25 cellular contexts compared by ENCODE assay signal in the genomic region with DNA sequence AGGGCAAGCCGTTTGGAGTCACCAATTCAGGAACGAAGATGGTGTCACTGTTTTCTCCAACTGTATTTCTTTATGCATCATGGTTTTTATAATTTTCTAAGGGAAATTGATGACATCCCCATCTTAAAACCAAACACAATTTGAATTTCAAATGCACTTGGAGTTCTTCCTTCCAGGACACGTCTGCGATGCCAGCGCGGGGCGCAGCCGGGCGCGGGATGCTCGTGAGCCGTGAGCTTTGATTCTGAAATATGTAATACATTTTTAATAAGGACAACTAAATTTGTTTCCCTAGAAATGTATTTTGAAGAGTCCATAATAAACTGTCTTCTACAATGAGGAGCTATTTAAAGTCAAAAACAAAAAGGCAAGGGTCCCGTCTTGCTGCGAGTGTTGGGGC.
"Had no signal": no experiment of that assay in that cellular context is flagged by ENCODE, and none has a peak within 500 bp of the region (broad histone marks: within the 10 kb centered on the region; RNA-seq: fewer than 3 reads in every experiment).

No MANE protein-coding gene starts in this region.

- H2AFZ ChIP-seq: hepatocyte had no signal

- H3K36me3 ChIP-seq: heart right ventricle, left lung, left ventricle myocardium inferior, lower lobe of right lung had no signal

- H3K27me3 Mint-ChIP-seq: memory B cell had no signal

- H3K4me1 ChIP-seq: heart right ventricle, left lung, left ventricle myocardium inferior, lower lobe of right lung had no signal

- ATAC-seq: heart right ventricle, left cardiac atrium, left colon, left lobe of liver, left lung, left ventricle myocardium superior, mucosa of descending colon had no signal

- FAIRE-seq: islet of Langerhans, keratinocyte, kidney had no signal

- H3K9me3 Mint-ChIP-seq: immature natural killer cell, mesothelial cell of epicardium had no signal

- DNase-seq: heart right ventricle, hippocampal formation, hypothalamus, immature natural killer cell, islet precursor cell, kidney glomerular epithelial cell, left cardiac atrium, left colon, left ventricle myocardium inferior, left ventricle myocardium superior, lower lobe of right lung, mammary epithelial cell, mesenchymal stem cell, mesendoderm, midbrain, mucosa of descending colon had no signal

- H3K4me3 Mint-ChIP-seq: immature natural killer cell, memory B cell, mesothelial cell of epicardium had no signal

- H3K4me2 ChIP-seq: hepatocyte had no signal

- H3K79me2 ChIP-seq: hepatocyte had no signal

- H3K27me3 ChIP-seq: hepatocyte had no signal

- H3K4me3 ChIP-seq: heart right ventricle, hepatocyte, left lung, left ventricle myocardium inferior, lower lobe of right lung, lung, mucosa of descending colon had no signal

- H3K4me1 Mint-ChIP-seq: immature natural killer cell, memory B cell, mesothelial cell of epicardium had no signal

- H3K36me3 Mint-ChIP-seq: immature natural killer cell, memory B cell, mesothelial cell of epicardium had no signal

- H3K27ac ChIP-seq: heart right ventricle, hepatocyte, left lung, left ventricle myocardium inferior, lower lobe of right lung had no signal

- H3K9me3 ChIP-seq: heart right ventricle, left lung, left ventricle myocardium inferior, lower lobe of right lung, mucosa of descending colon had no signal

- H3K27ac Mint-ChIP-seq: immature natural killer cell, memory B cell, mesothelial cell of epicardium had no signal
